8 cellular contexts compared by ENCODE assay signal in the genomic region with DNA sequence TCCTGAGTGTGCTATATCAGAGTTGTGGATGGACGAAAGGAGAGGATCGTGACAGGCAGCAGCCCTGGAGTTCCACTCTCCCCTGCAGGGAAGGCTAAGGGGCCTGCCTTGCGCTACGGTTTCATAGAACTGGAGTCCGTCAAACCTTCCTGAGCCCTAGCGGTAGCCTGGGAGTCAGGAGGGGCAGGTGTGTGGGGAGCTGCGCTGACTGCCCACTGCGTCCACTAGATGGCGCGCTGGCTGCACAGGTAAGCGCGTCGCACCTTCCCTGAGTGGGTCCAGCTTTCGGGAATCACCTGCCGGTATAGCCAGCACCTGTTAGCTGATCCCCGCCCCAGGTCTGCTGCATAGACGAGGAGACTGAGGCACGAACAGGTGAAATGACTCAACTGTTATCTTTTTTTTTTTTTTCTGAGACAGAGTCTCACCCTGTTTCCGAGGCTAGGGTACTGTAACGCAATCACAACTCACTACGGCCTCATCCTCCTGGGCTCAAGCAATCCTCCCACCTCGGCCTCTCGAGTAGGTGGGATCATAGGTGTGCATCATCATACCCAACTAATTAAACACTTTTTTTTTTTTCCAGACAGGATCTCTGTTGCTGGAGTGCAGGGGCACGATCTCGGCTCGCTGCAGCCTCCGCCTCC. TPM values are rescaled to one million over a fixed set of nuclear protein-coding genes. Genes with fewer than 3 reads are reported as not detected.
A peak's percentile ranks its signal among the peaks of the same experiment; 100 is the strongest.
DNase-seq lines count a peak whose midpoint lies in the region; TF ChIP-seq lines count a peak whose summit lies in the region.

No MANE protein-coding gene starts in this region.

- H3K4me1 Mint-ChIP-seq in HFFc6 (ENCODE audit: low read depth) (peaks cover 34% of the 10 kb centered on the region), neural progenitor cell (peaks cover 2% of the 10 kb centered on the region)

- H3K9me3 ChIP-seq in neural progenitor cell (ENCODE audit: low read depth) (no peaks in the 10 kb centered on the region), transverse colon (no peaks in the 10 kb centered on the region)

- no peaks in the 10 kb centered on the region for H4K20me1 ChIP-seq in neural progenitor cell (ENCODE audit: low read depth)

- DNase-seq in COLO668 (lab: John Stamatoyannopoulos, UW; ENCODE audit: unreplicated experiment) (peak; percentile 91), HFFc6 (no peak), NCI-H524 treated with DMSO at 0.1 percent for 48 hours (lab: John Stamatoyannopoulos, UW) (peak; percentile 8), epithelial cell of esophagus (ENCODE audit: low read depth) (peak; percentile 89), neural progenitor cell (ENCODE audit: low spot score) (peak; percentile 88), transverse colon (peak; percentile 85), foreskin melanocyte (no peak)
- peak; percentile 76 for DNase-seq in activated CD8-positive, alpha-beta memory T cell treated with anti-CD3 and anti-CD28 coated beads for 24 hours

- no peaks in the 10 kb centered on the region for H3K79me2 ChIP-seq in neural progenitor cell (ENCODE audit: low read depth)

- H3K4me3 Mint-ChIP-seq in HFFc6 (no peak overlapping the region), neural progenitor cell (no peak overlapping the region)

- H3F3A ChIP-seq in neural progenitor cell (ENCODE audit: low read depth), result no peaks in the 10 kb centered on the region

- no peak overlapping the region for H3K9ac ChIP-seq in neural progenitor cell

- no peak overlapping the region for H3K27ac ChIP-seq in neural progenitor cell
- H3K27ac ChIP-seq in transverse colon, result no peak overlapping the region

- H3K36me3 Mint-ChIP-seq in HFFc6 (ENCODE audit: low read depth) (peaks cover 5% of the 10 kb centered on the region), neural progenitor cell (no peaks in the 10 kb centered on the region)

- intact Hi-C loops in transverse colon (cut with DNase I; ENCODE audit: low total_unique reads), result no loop called here

- H3K4me3 ChIP-seq in epithelial cell of esophagus (ENCODE audit: low read length), result no peak overlapping the region
- no peak overlapping the region for H3K4me3 ChIP-seq in neural progenitor cell
- H3K4me3 ChIP-seq in transverse colon, result no peak overlapping the region

- no peak for TF ChIP-seq POLR2A in transverse colon (IDR thresholded peaks at IDR 0.05)

- in situ Hi-C loops in transverse colon (cut with MboI; ENCODE audit: low pct_ligation_motif_present in 1 of 4, low pct_unique_long_range_greater_than_20kb in 1 of 4, low sequenced_read_pairs in 3 of 4), result loop anchor here in 2 of 4 donors (25.0 kb wide), 1 partner anchor 134 kb away; the partner anchor contains the start of gene BRI3 (in 2 of the 2)

- peak; percentile 88 for TF ChIP-seq CTCF in HFFc6 (IDR thresholded peaks at IDR 0.05)
- TF ChIP-seq CTCF in epithelial cell of esophagus (IDR thresholded peaks at IDR 0.05; ENCODE audit: insufficient read depth, low read depth, low read length, missing control alignments), result peak; percentile 99
- peak; percentile 99 for TF ChIP-seq CTCF in neural progenitor cell (IDR thresholded peaks at IDR 0.05)
- peak; percentile 75 to 92 (median 86) for TF ChIP-seq CTCF in transverse colon (IDR thresholded peaks at IDR 0.05)

- H3K4me1 ChIP-seq in neural progenitor cell (no peaks in the 10 kb centered on the region), transverse colon (peaks cover 0 to 28% (median 4%) of the 10 kb centered on the region in 4 donors)

- H3K27ac Mint-ChIP-seq in HFFc6, result no peak overlapping the region
- no peak overlapping the region for H3K27ac Mint-ChIP-seq in neural progenitor cell

- H3K9me3 Mint-ChIP-seq in HFFc6 (no peaks in the 10 kb centered on the region), neural progenitor cell (peaks cover 2% of the 10 kb centered on the region)

- peaks cover 2% of the 10 kb centered on the region for H3K27me3 Mint-ChIP-seq in HFFc6 (ENCODE audit: insufficient read depth)
- peaks cover 2% of the 10 kb centered on the region for H3K27me3 Mint-ChIP-seq in neural progenitor cell (ENCODE audit: insufficient read depth, low read depth)

- H3K4me2 ChIP-seq in neural progenitor cell, result no peak overlapping the region

- no peak for TF ChIP-seq EP300 in transverse colon (IDR thresholded peaks at IDR 0.05; ENCODE audit: low read depth)

- H2AFZ ChIP-seq in neural progenitor cell (replicated peaks), result no peak overlapping the region

- WGBS in transverse colon (ENCODE audit: low coverage in 1 of 2), 2 donors, result 31% methylated on average over 26 of the region's 27 CpGs; no CpG with 5 or more reads in 1 of the 2 donors

- H3K36me3 ChIP-seq in neural progenitor cell (no peaks in the 10 kb centered on the region), transverse colon (no peaks in the 10 kb centered on the region)

- peaks cover 13% of the 10 kb centered on the region for H3K27me3 ChIP-seq in neural progenitor cell
- H3K27me3 ChIP-seq in transverse colon, result peaks cover 14% of the 10 kb centered on the region

RNA-seq across cellular contexts. Expression of gene BAIAP2L1, which starts 20.2 kb away (rescaled TPM):
- 10 to 100 TPM; 12.9 to 17.5 (median 14.2) TPM for total RNA-seq in HFFc6 (2021; fragmentation: NEBNext Ultra II Directional; extraction: Animal tissue kit (Norgen Biotek cat#: 25700))
- total RNA-seq in neural progenitor cell (ENCODE audit: low replicate concordance), result 29.5 and 35.1 TPM in 2 replicates
- 10 to 100 TPM; 39.8 to 59.8 (median 53.3) TPM for total RNA-seq in transverse colon

Comparison
In these comparisons a context has a peak if more than half of its experiments do, and no peak if none do; other contexts are left out.
1. DNase-seq: peak in COLO668 (single experiment), NCI-H524 treated with DMSO at 0.1 percent for 48 hours (single experiment), activated CD8-positive, alpha-beta memory T cell treated with anti-CD3 and anti-CD28 coated beads for 24 hours (single experiment), epithelial cell of esophagus (single experiment), neural progenitor cell (single experiment) and transverse colon (single experiment); none in HFFc6 (single experiment) and foreskin melanocyte (single experiment).
2. Peak in every context shown above with its lines, with median percentiles within 50 percentile points of each other: CTCF ChIP-seq.